Comparison of ENCODE assay signal across 8 cellular contexts in the genomic region with DNA sequence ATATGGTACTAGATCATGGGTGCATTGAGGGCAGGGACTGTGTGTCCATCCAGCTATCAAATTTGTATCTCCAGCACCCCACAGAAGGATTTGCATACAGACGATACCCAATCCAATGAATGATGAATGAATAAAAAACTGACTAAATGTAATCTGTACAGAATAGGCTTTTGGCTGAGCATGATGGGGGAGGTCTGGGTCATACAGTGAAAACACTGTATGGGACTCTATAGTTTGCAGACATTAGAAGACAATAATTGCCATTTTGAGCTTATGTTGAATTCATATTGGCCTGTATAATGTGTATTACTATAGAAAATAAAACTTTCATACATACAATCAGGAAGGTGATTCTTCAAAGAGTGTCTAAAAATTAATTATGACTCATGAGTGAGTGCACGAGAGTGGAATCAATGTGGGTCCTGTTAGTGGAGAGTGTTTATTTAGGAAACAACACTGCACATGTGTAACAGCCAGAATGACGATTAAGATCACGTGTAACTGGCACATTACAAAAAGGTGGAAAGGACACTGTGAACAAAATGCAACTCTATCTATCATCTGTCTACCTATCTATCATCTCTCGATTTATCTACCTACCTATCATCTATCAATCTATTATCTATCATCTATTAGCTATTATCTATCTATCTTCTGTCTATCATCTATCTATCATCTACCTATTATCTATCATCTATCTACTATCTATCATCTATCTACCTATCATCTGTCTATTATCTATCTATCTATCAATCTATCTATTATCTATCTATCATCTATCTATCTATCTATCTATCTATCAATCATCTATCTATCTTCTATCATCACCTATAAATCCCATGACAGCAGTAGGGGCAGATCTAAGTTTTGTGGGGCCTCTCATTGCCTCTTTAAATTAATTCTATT.
DNase-seq lines count a peak whose midpoint lies in the region.

No MANE protein-coding gene starts in this region.

- no peaks in the 10 kb centered on the region for H4K20me1 ChIP-seq in GM23248 (ENCODE audit: insufficient read depth)

- H3K9me2 ChIP-seq in GM23248 (ENCODE audit: insufficient read depth) = no peaks in the 10 kb centered on the region

- POLR2A ChIA-PET in activated CD4-positive, alpha-beta memory T cell treated with anti-CD3 and anti-CD28 coated beads for 36 hours (lab: Charles Lee) = interaction anchor here (0.8 to 5.0 kb wide), 9 partner anchors 13 to 149 kb away, joined by 3 to 54 read pairs (median 5); no protein-coding TSS in a partner anchor

- 34 to 38% methylated on average over 5 of the region's 5 CpGs for WGBS in GM23248 (ENCODE audit: low coverage in 1 of 2, low lambda C conversion rate in 2 of 2, missing lambda C conversion rate in 2 of 2), 2 experiments

- H3K4me1 ChIP-seq in ACC112 (ENCODE audit: control insufficient read depth, insufficient read depth, low read length, unreplicated experiment) (peaks cover 41% of the 10 kb centered on the region), GM23248 (ENCODE audit: insufficient read depth) (peaks cover 39% of the 10 kb centered on the region)

- H3K36me3 Mint-ChIP-seq in activated CD4-positive, alpha-beta memory T cell treated with anti-CD3 and anti-CD28 coated beads for 36 hours = peaks cover 17% of the 10 kb centered on the region
- no peaks in the 10 kb centered on the region for H3K36me3 Mint-ChIP-seq in immature natural killer cell

- in situ Hi-C loops in GM23248 (cut with MboI) = no loop called here

- DNase-seq in GM23248 (peak; percentile 65), immature natural killer cell (no peak), pons (ENCODE audit: low spot score) (no peak), head of caudate nucleus (no peak), SIG-M5 (lab: John Stamatoyannopoulos, UW) (no peak), MG63 (no peak)
- no peak for DNase-seq in activated CD4-positive, alpha-beta memory T cell treated with anti-CD3 and anti-CD28 coated beads for 36 hours

- intact Hi-C loops in activated CD4-positive, alpha-beta memory T cell treated with anti-CD3 and anti-CD28 coated beads for 36 hours (cut with micrococcal nuclease) = loop anchor here (1.0 to 10.0 kb wide), 7 partner anchors 29 to 363 kb away; a partner anchor contains a TSS
- intact Hi-C loops in head of caudate nucleus (cut with DNase I) = no loop called here

- H3K9me3 Mint-ChIP-seq in activated CD4-positive, alpha-beta memory T cell treated with anti-CD3 and anti-CD28 coated beads for 36 hours = peaks cover 20% of the 10 kb centered on the region
- H3K9me3 Mint-ChIP-seq in immature natural killer cell = no peaks in the 10 kb centered on the region

- no peaks in the 10 kb centered on the region for H3K79me2 ChIP-seq in ACC112 (ENCODE audit: control insufficient read depth, insufficient read depth, low read length, unreplicated experiment)
- H3K79me2 ChIP-seq in GM23248 (ENCODE audit: insufficient read depth) = no peaks in the 10 kb centered on the region

- H3K27ac Mint-ChIP-seq in activated CD4-positive, alpha-beta memory T cell treated with anti-CD3 and anti-CD28 coated beads for 36 hours = peak overlapping the region; percentile 94
- peak overlapping the region in 4 of 6 donors; percentile 38 to 65 (median 61) for H3K27ac Mint-ChIP-seq in immature natural killer cell

- peak overlapping the region; percentile 80 for H3K4me2 ChIP-seq in GM23248 (ENCODE audit: unreplicated experiment)

- H3K27ac ChIP-seq in ACC112 (ENCODE audit: low read depth, low read length) (peak overlapping the region; percentile 98), GM23248 (peak overlapping the region; percentile 100)

- H2AFZ ChIP-seq in ACC112 (ENCODE audit: low read length, unreplicated experiment) = no peak overlapping the region
- H2AFZ ChIP-seq in GM23248 = no peak overlapping the region

- H3K4me3 ChIP-seq in ACC112 (ENCODE audit: low read depth, low read length) = peak overlapping the region; percentile 44; the same call in 1 of the 2 replicates
- H3K4me3 ChIP-seq in GM23248 = no peak overlapping the region
- H3K4me3 ChIP-seq in MG63 = no peak overlapping the region

- H3K27me3 ChIP-seq in ACC112 (ENCODE audit: insufficient read depth, low read length) (no peaks in the 10 kb centered on the region), GM23248 (replicated peaks; ENCODE audit: insufficient read depth) (no peaks in the 10 kb centered on the region), MG63 (no peaks in the 10 kb centered on the region)

- H3K27me3 Mint-ChIP-seq in activated CD4-positive, alpha-beta memory T cell treated with anti-CD3 and anti-CD28 coated beads for 36 hours = no peaks in the 10 kb centered on the region
- H3K27me3 Mint-ChIP-seq in immature natural killer cell (ENCODE audit: low read depth in 3 of 3) = peaks cover 0 to 5% (median 0%) of the 10 kb centered on the region in 3 donors

- CTCF ChIA-PET in activated CD4-positive, alpha-beta memory T cell treated with anti-CD3 and anti-CD28 coated beads for 36 hours (lab: Charles Lee) = interaction anchor here (0.9 to 4.0 kb wide), 8 partner anchors 8 to 83 kb away, joined by 3 to 23 read pairs (median 5); no protein-coding TSS in a partner anchor

- peaks cover 32% of the 10 kb centered on the region for H3F3A ChIP-seq in GM23248 (ENCODE audit: insufficient read depth)

- H3K4me1 Mint-ChIP-seq in activated CD4-positive, alpha-beta memory T cell treated with anti-CD3 and anti-CD28 coated beads for 36 hours (ENCODE audit: low read depth) = peaks cover 75% of the 10 kb centered on the region
- H3K4me1 Mint-ChIP-seq in immature natural killer cell = peaks cover 4 to 5% of the 10 kb centered on the region in 2 donors

- H3K36me3 ChIP-seq in ACC112 (ENCODE audit: insufficient read depth, low read length) (no peaks in the 10 kb centered on the region), GM23248 (ENCODE audit: low read depth) (no peaks in the 10 kb centered on the region), MG63 (no peaks in the 10 kb centered on the region; the same call in 1 of the 2 replicates)

- H3K9me3 ChIP-seq in GM23248 (ENCODE audit: low read depth) (no peaks in the 10 kb centered on the region), MG63 (no peaks in the 10 kb centered on the region)

- H3K4me3 Mint-ChIP-seq in activated CD4-positive, alpha-beta memory T cell treated with anti-CD3 and anti-CD28 coated beads for 36 hours = peak overlapping the region; percentile 10
- H3K4me3 Mint-ChIP-seq in immature natural killer cell = no peak overlapping the region

- H3K9ac ChIP-seq in GM23248 = peak overlapping the region; percentile 95
